ENCODE assay signal across 8 cellular contexts in genomic region chr19:6802336-6803035, GRCh38. TPM values are rescaled to one million over a fixed set of nuclear protein-coding genes. Genes with fewer than 3 reads are reported as not detected.
DNase-seq lines count a peak whose midpoint lies in the region; ATAC-seq and TF ChIP-seq lines count a peak whose summit lies in the region.

No MANE protein-coding gene starts in this region.

- H3K27me3 Mint-ChIP-seq in GM23338 (ENCODE audit: insufficient read depth, low read depth, poor library complexity): peaks cover 2% of the 10 kb centered on the region

- no peak overlapping the region for H3K4me2 ChIP-seq in GM23338

- TF ChIP-seq CTCF in GM23338 (conservative IDR thresholded peaks at IDR 0.05; ENCODE audit: low read depth in 2 of 2): no peak; a peak in 1 of 4 replicates

- H2AFZ ChIP-seq in GM23338: 0 out of 2 replicates have a peak overlapping the region, but pooled peaks have one; percentile 2

- no peaks in the 10 kb centered on the region for H3K9me2 ChIP-seq in GM23338 (ENCODE audit: insufficient read depth)

- H3K4me1 Mint-ChIP-seq in GM23338: no peaks in the 10 kb centered on the region

- H3K27ac ChIP-seq in GM23338 (ENCODE audit: low read depth): peak overlapping the region; percentile 50; the same call in 1 of the 2 replicates

- H3K36me3 ChIP-seq in GM23338 (ENCODE audit: insufficient read depth): no peaks in the 10 kb centered on the region

- H3K4me3 ChIP-seq in GM23338: no peak overlapping the region

- H3F3A ChIP-seq in GM23338 (replicated peaks; ENCODE audit: low read depth): no peaks in the 10 kb centered on the region; the same call in 1 of the 2 replicates

- peaks cover 27% of the 10 kb centered on the region for H3K36me3 Mint-ChIP-seq in GM23338 (ENCODE audit: low read depth)

- H3K4me3 Mint-ChIP-seq in GM23338: no peak overlapping the region

- H3K79me2 ChIP-seq in GM23338 (replicated peaks; ENCODE audit: insufficient read depth): no peaks in the 10 kb centered on the region

- H3K27ac Mint-ChIP-seq in GM23338: no peak overlapping the region

- ATAC-seq in GM23338 (no peak), left ventricle myocardium superior (peak; percentile 82), HG03135 (IDR thresholded peaks at IDR 0.05; ENCODE audit: unreplicated experiment) (no peak), GM21360 (IDR thresholded peaks at IDR 0.05; ENCODE audit: unreplicated experiment) (no peak)

- peak; percentile 6 for DNase-seq in DMS 273 treated with DMSO at 0.1 percent for 48 hours (lab: John Stamatoyannopoulos, UW)
- peak; percentile 32 for DNase-seq in GM23338 (ENCODE audit: low spot score)
- peak; percentile 94 for DNase-seq in NOMO-1 treated with DMSO at 0.1 percent for 48 hours (lab: John Stamatoyannopoulos, UW; ENCODE audit: unreplicated experiment)
- DNase-seq in activated T-cell treated with anti-CD3 and anti-CD28 coated beads for 4 hours: peak; percentile 58
- DNase-seq in left ventricle myocardium superior: peak; percentile 44
- DNase-seq in stimulated activated CD8-positive, alpha-beta memory T cell treated with anti-CD3 and anti-CD28 coated beads, Interleukin-15, amount 100 ng/mL, for 24 hours (ENCODE audit: low read depth): peak; percentile 53

- intact Hi-C loops in left ventricle myocardium superior (cut with micrococcal nuclease): no loop called here

- no peaks in the 10 kb centered on the region for H3K27me3 ChIP-seq in GM23338 (ENCODE audit: insufficient read depth)

- peaks cover 25% of the 10 kb centered on the region for H3K4me1 ChIP-seq in GM23338 (ENCODE audit: insufficient read depth)

- H3K9me3 Mint-ChIP-seq in GM23338: peaks cover 93% of the 10 kb centered on the region

- no peaks in the 10 kb centered on the region for H4K20me1 ChIP-seq in GM23338 (replicated peaks; ENCODE audit: insufficient read depth)

TF ChIP-seq in GM23338, 12 proteins besides CTCF, POLR2A, EP300 and RAD21:
- no peak for TF ChIP-seq CREB1 (CRISPR knock-in tag; IDR thresholded peaks at IDR 0.05; ENCODE audit: low read depth)
- TF ChIP-seq ZNF114 (CRISPR knock-in tag; IDR thresholded peaks at IDR 0.05): no peak
- no peak for TF ChIP-seq EZH2phosphoT487 (IDR thresholded peaks at IDR 0.05; ENCODE audit: unreplicated experiment)

RNA-seq across cellular contexts. Expression of gene VAV1, which starts 30.0 kb away (rescaled TPM):
- 1.7 and 1.8 TPM in 2 replicates for total RNA-seq in GM23338 (2014; rRNA removed; shearing (Covaris generic))
- 0.82 and 1.0 TPM in 2 replicates for polyA plus RNA-seq in GM23338 (2016; fragmentation: Nextera tagmentation; extraction: Ambion mirVana)
- total RNA-seq in left ventricle myocardium superior: 2.6 TPM

RNA-seq across cellular contexts. Expression of gene SH2D3A, which starts 35.3 kb away (rescaled TPM):
- total RNA-seq in GM23338 (2014; rRNA removed; shearing (Covaris generic)): 25.6 and 38.4 TPM in 2 replicates
- polyA plus RNA-seq in GM23338 (2016; fragmentation: Nextera tagmentation; extraction: Ambion mirVana): 20.7 and 24.6 TPM in 2 replicates
- total RNA-seq in left ventricle myocardium superior: 0.15 TPM

Comparison
In these comparisons a context has a peak if more than half of its experiments do, and no peak if none do; other contexts are left out.
1. DNase-seq: peak in every context shown above with its lines; median percentile 94 in NOMO-1 treated with DMSO at 0.1 percent for 48 hours; 58 in activated T-cell treated with anti-CD3 and anti-CD28 coated beads for 4 hours; 53 in stimulated activated CD8-positive, alpha-beta memory T cell treated with anti-CD3 and anti-CD28 coated beads, Interleukin-15, amount 100 ng/mL, for 24 hours; 44 in left ventricle myocardium superior; 32 in GM23338; 6 in DMS 273 treated with DMSO at 0.1 percent for 48 hours.
2. RNA of gene SH2D3A, which starts 35.3 kb away (total RNA-seq): 25.6 to 38.4 TPM in GM23338; 0.15 TPM in left ventricle myocardium superior (single experiment); every median in the first group is over 10 times any median in the second.